In genomic region chr2:39636306-39636705, GRCh38 we compare ENCODE assay signal across 21 cellular contexts. TPM values are rescaled to one million over a fixed set of nuclear protein-coding genes. Genes with fewer than 3 reads are reported as not detected.
DNase-seq lines count a peak whose midpoint lies in the region; ATAC-seq and TF ChIP-seq lines count a peak whose summit lies in the region.
"Had no signal": no experiment of that assay in that cellular context is flagged by ENCODE, and none has a peak within 500 bp of the region (broad histone marks: within the 10 kb centered on the region; RNA-seq: fewer than 3 reads in every experiment).

No MANE protein-coding gene starts in this region.

- DNase-seq in AG09309 (ENCODE audit: low read depth), result peak; percentile 14
- peak; percentile 24 for DNase-seq in GM03348 (ENCODE audit: low spot score)
- peak; percentile 11 for DNase-seq in adipocyte (ENCODE audit: low read depth)
- peak; percentile 53 for DNase-seq in fibroblast of peridontal ligament (ENCODE audit: extremely low read depth)
- DNase-seq in putamen (ENCODE audit: low spot score), result no peak
- DNase-seq in omental fat pad (ENCODE audit: low spot score), result no peak
- DNase-seq: 8988T; ACHN; Caco-2; CD4-positive, CD25-positive, alpha-beta regulatory T cell; CD8-positive, alpha-beta T cell; DMS153; DND-41; H9 had no signal

- ATAC-seq in HG03045 (IDR thresholded peaks at IDR 0.05; ENCODE audit: unreplicated experiment) (no peak), omental fat pad (ENCODE audit: low FRiP score) (no peak)
- ATAC-seq: A549; CD8-positive, alpha-beta T cell; GM12878; GM23338; HCT116 had no signal

- H3K36me3 ChIP-seq in adipocyte (ENCODE audit: control insufficient read depth, insufficient read depth, low read length, severe bottlenecking), result no peaks in the 10 kb centered on the region
- H3K36me3 ChIP-seq: BLaER1 had no signal

- no peaks in the 10 kb centered on the region for H3K9me3 ChIP-seq in adipocyte (ENCODE audit: control insufficient read depth, low read length)
- H3K9me3 ChIP-seq: A549, BLaER1, Caco-2 had no signal

- H3K27me3 ChIP-seq in adipocyte (replicated peaks; ENCODE audit: control insufficient read depth, insufficient read depth, low read length), result no peaks in the 10 kb centered on the region
- H3K27me3 ChIP-seq: BLaER1 had no signal

- no peak overlapping the region for H3K9ac ChIP-seq in adipocyte (ENCODE audit: low read length)
- H3K9ac ChIP-seq: BLaER1 had no signal

- H3K4me3 ChIP-seq in AG09309 (ENCODE audit: control insufficient read depth, low read depth, low read length), result no peak overlapping the region
- no peak overlapping the region for H3K4me3 ChIP-seq in adipocyte (ENCODE audit: low read length)
- H3K4me3 ChIP-seq: A549, BLaER1, GM12878, GM23338 had no signal

- TF ChIP-seq CTCF in AG09309 (IDR thresholded peaks at IDR 0.05; ENCODE audit: control insufficient read depth, insufficient read depth, low read depth, low read length, missing control alignments), result no peak
- no peak for TF ChIP-seq CTCF in omental fat pad (IDR thresholded peaks at IDR 0.05)

- H3K4me1 ChIP-seq in adipocyte (ENCODE audit: control insufficient read depth, insufficient read depth, low read length), result peaks cover 20% of the 10 kb centered on the region
- H3K4me1 ChIP-seq: A549, BLaER1, Caco-2 had no signal

RNA-seq across cellular contexts. Expression of gene TMEM178A, which starts 29.4 kb away (rescaled TPM):
- total RNA-seq in omental fat pad, result 1 to 10 TPM; 1.6 to 2.0 (median 1.8) TPM
- total RNA-seq: CD4-positive, CD25-positive, alpha-beta regulatory T cell; GM12878; H4 had no signal

Comparison
In these comparisons a context has a peak if more than half of its experiments do, and no peak if none do; other contexts are left out.
1. DNase-seq: peak in AG09309 (single experiment), GM03348 (single experiment), adipocyte (single experiment) and fibroblast of peridontal ligament (single experiment); none in putamen (single experiment) and omental fat pad (single experiment).